In the genomic region with DNA sequence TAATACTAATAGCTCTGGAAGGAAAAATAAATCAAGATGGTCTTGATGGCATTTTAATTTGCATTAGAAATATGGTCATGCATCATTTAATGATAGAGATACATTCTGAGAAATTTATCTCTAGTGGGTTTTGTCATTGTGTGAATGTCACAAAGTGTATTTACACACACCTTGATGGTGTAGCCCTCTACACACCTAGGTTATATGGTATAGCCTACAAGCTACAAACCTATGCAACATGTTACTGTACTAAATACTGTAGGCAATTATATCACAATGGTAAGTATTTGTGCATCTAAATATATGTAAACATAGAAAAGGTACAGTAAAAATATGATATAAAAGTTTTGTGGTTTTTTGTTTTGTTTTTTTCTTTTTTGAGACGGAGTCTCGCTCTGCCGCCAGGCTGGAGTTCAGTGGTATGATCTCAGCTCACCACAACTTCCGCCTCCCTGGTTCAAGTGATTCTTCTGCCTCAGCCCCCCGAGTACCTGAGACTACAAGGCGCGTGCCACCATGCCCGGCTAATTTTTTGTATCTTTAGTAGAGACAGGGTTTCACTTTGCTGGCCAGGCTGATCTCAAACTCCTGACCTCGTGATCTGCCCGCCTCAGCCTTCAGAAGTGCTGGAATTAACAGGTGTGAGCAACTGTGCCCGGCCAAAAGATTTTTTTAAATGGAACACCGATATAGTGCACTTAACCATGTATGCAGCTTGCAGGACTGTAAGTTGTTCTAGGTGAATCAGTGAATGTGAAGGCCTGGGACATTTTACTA, we compare ENCODE assay signal across 8 cellular contexts.
DNase-seq lines count a peak whose midpoint lies in the region; ATAC-seq lines count a peak whose summit lies in the region.

No MANE protein-coding gene starts in this region.

- peak; percentile 24 to 29 for DNase-seq in activated CD4-positive, alpha-beta T cell treated with anti-CD3 and anti-CD28 coated beads, Interleukin-2, amount 50 U/mL, for 4 hours
- DNase-seq in stimulated activated CD8-positive, alpha-beta memory T cell treated with anti-CD3 and anti-CD28 coated beads, Interleukin-12 subunit alpha, Interleukin-12 subunit beta, amount 100 ng/mL, for 4 hours (ENCODE audit: low read depth), result peak; percentile 21
- no peak for DNase-seq in HUDEP-2 (lab: John Stamatoyannopoulos, UW; ENCODE audit: unreplicated experiment in 76 of 76)

- no peaks in the 10 kb centered on the region for H3K9me3 Mint-ChIP-seq in activated naive CD8-positive, alpha-beta T cell (ENCODE audit: low read depth)

- peak; percentile 64 for ATAC-seq in GM18909 (IDR thresholded peaks at IDR 0.05; ENCODE audit: poor library complexity, unreplicated experiment)
- ATAC-seq in GM18870 (IDR thresholded peaks at IDR 0.05; ENCODE audit: unreplicated experiment), result no peak
- ATAC-seq in HG02884 (IDR thresholded peaks at IDR 0.05; ENCODE audit: unreplicated experiment), result no peak
- no peak for ATAC-seq in HG03442 (IDR thresholded peaks at IDR 0.05; ENCODE audit: unreplicated experiment)

- H3K4me3 Mint-ChIP-seq in activated naive CD8-positive, alpha-beta T cell, result peak overlapping the region; percentile 79

- H3K36me3 Mint-ChIP-seq in activated naive CD8-positive, alpha-beta T cell, result peaks cover 29% of the 10 kb centered on the region

- peaks cover 30% of the 10 kb centered on the region for H3K4me1 Mint-ChIP-seq in activated naive CD8-positive, alpha-beta T cell (ENCODE audit: low read depth)

- peak overlapping the region; percentile 86 for H3K27ac Mint-ChIP-seq in activated naive CD8-positive, alpha-beta T cell

- H3K27me3 Mint-ChIP-seq in activated naive CD8-positive, alpha-beta T cell, result no peaks in the 10 kb centered on the region

Comparison
In these comparisons a context has a peak if more than half of its experiments do, and no peak if none do; other contexts are left out.
1. DNase-seq: peak in activated CD4-positive, alpha-beta T cell treated with anti-CD3 and anti-CD28 coated beads, Interleukin-2, amount 50 U/mL, for 4 hours (2 of 2) and stimulated activated CD8-positive, alpha-beta memory T cell treated with anti-CD3 and anti-CD28 coated beads, Interleukin-12 subunit alpha, Interleukin-12 subunit beta, amount 100 ng/mL, for 4 hours (single experiment); none in HUDEP-2 (0 of 76).